Comparison of ENCODE assay signal across 17 cellular contexts in genomic region chr12:118327381-118327780, GRCh38. TPM values are rescaled to one million over a fixed set of nuclear protein-coding genes. Genes with fewer than 3 reads are reported as not detected.
DNase-seq lines count a peak whose midpoint lies in the region; FAIRE-seq and TF ChIP-seq lines count a peak whose summit lies in the region.
"Had no signal": no experiment of that assay in that cellular context is flagged by ENCODE, and none has a peak within 500 bp of the region (broad histone marks: within the 10 kb centered on the region; RNA-seq: fewer than 3 reads in every experiment).

No MANE protein-coding gene starts in this region.

- H2AFZ ChIP-seq in Karpas-422 (ENCODE audit: low read length) (no peak overlapping the region), mesenchymal stem cell (ENCODE audit: low read depth, low read length) (no peak overlapping the region)
- H2AFZ ChIP-seq: PC-9 had no signal

- no peak overlapping the region for H3K23ac ChIP-seq in mesenchymal stem cell (ENCODE audit: low read length in 2 of 2)

- H3K79me1 ChIP-seq in mesenchymal stem cell (replicated peaks; ENCODE audit: low read length, poor library complexity, severe bottlenecking) = no peaks in the 10 kb centered on the region

- peaks cover 94% of the 10 kb centered on the region for H3K79me2 ChIP-seq in Karpas-422 (ENCODE audit: low read length)

- TF ChIP-seq CTCF in A673 (conservative IDR thresholded peaks at IDR 0.05; ENCODE audit: low read depth, low read length) = no peak
- TF ChIP-seq CTCF in uterus (IDR thresholded peaks at IDR 0.05) = no peak
- no peak for TF ChIP-seq CTCF in stomach (IDR thresholded peaks at IDR 0.05)

- no peak overlapping the region for H2AK5ac ChIP-seq in mesenchymal stem cell (ENCODE audit: low read length, severe bottlenecking)

- peak; percentile 14 for FAIRE-seq in colon (lab: Jason Lieb, UNC)

- no peaks in the 10 kb centered on the region for H4K20me1 ChIP-seq in Karpas-422 (ENCODE audit: insufficient read depth, low read depth, low read length)

- H3K9ac ChIP-seq in Karpas-422 (ENCODE audit: low read length) (no peak overlapping the region), mesenchymal stem cell (ENCODE audit: low read length) (peak overlapping the region; percentile 38)

- POLR2A ChIA-PET in A673 (lab: Charles Lee; ENCODE audit: low non-redundant PET) = no interaction called here

- BruUV-seq in A673 (replicated peaks; lab: Mats Ljungman, UMichigan) = no TSS peak

- no peak overlapping the region for H3K18ac ChIP-seq in mesenchymal stem cell (ENCODE audit: low read depth in 1 of 2, low read length in 2 of 2)

- no peak overlapping the region for H3K4ac ChIP-seq in mesenchymal stem cell (ENCODE audit: low read depth in 1 of 2, low read length in 2 of 2)

- H3K4me2 ChIP-seq in Karpas-422 (ENCODE audit: low read depth, low read length, poor library complexity, severe bottlenecking) = peak overlapping the region; percentile 12
- no peak overlapping the region for H3K4me2 ChIP-seq in mesenchymal stem cell (ENCODE audit: low read length, poor library complexity, severe bottlenecking)
- H3K4me2 ChIP-seq: PC-9 had no signal

- no peaks in the 10 kb centered on the region for H3K27me3 ChIP-seq in A673 (replicated peaks; ENCODE audit: insufficient read depth, low read depth, low read length, poor library complexity)
- no peaks in the 10 kb centered on the region for H3K27me3 ChIP-seq in Karpas-422 (ENCODE audit: low read length)
- H3K27me3 ChIP-seq in mesenchymal stem cell (ENCODE audit: control insufficient read depth in 1 of 2, insufficient read depth in 1 of 2, low read length in 2 of 2) = no peaks in the 10 kb centered on the region
- H3K27me3 ChIP-seq in uterus = no peaks in the 10 kb centered on the region
- H3K27me3 ChIP-seq in stomach = no peaks in the 10 kb centered on the region
- H3K27me3 ChIP-seq: SJCRH30 had no signal

- TF ChIP-seq POLR2A in uterus (IDR thresholded peaks at IDR 0.05) = no peak
- no peak for TF ChIP-seq POLR2A in stomach (IDR thresholded peaks at IDR 0.05)

- H3K4me3 ChIP-seq in A673 (ENCODE audit: low read depth, low read length, poor library complexity, severe bottlenecking) = no peak overlapping the region
- H3K4me3 ChIP-seq in Karpas-422 (ENCODE audit: low read length) = no peak overlapping the region
- H3K4me3 ChIP-seq in mesenchymal stem cell (ENCODE audit: insufficient read depth in 1 of 2, low read depth in 1 of 2, low read length in 2 of 2) = no peak overlapping the region
- no peak overlapping the region for H3K4me3 ChIP-seq in uterus
- H3K4me3 ChIP-seq in stomach = no peak overlapping the region
- H3K4me3 ChIP-seq: PC-9, SJCRH30 had no signal

- H2BK12ac ChIP-seq in mesenchymal stem cell (ENCODE audit: low read length in 2 of 2) = no peak overlapping the region

- no peak overlapping the region for H4K8ac ChIP-seq in mesenchymal stem cell (ENCODE audit: low read length)

- H2BK5ac ChIP-seq in mesenchymal stem cell (ENCODE audit: low read depth, low read length, poor library complexity, severe bottlenecking) = no peak overlapping the region

- no peak overlapping the region for H2BK120ac ChIP-seq in mesenchymal stem cell (ENCODE audit: low read depth, low read length)

- no peak overlapping the region for H4K91ac ChIP-seq in mesenchymal stem cell (ENCODE audit: low read length)

- H3K9me2 ChIP-seq in Karpas-422 (replicated peaks; ENCODE audit: insufficient read depth, low read length) = no peaks in the 10 kb centered on the region

- CTCF ChIA-PET in A673 (lab: Charles Lee) = no interaction called here

- intact Hi-C loops in A673 (cut with micrococcal nuclease; ENCODE audit: unreplicated experiment) (no loop called here), uterus (cut with DNase I; ENCODE audit: low total_unique reads) (no loop called here), stomach (cut with DNase I; ENCODE audit: low total_unique reads) (no loop called here)

- H3K36me3 ChIP-seq in A673 (ENCODE audit: insufficient read depth, low read length, poor library complexity, severe bottlenecking) (peaks cover 4% of the 10 kb centered on the region), Karpas-422 (ENCODE audit: insufficient read depth, low read length) (peaks cover 14% of the 10 kb centered on the region; the same call in 1 of the 2 replicates), mesenchymal stem cell (ENCODE audit: control insufficient read depth in 1 of 2, insufficient read depth in 2 of 2, low read depth in 1 of 2, low read length in 2 of 2) (peaks cover 0 to 3% of the 10 kb centered on the region in 2 experiments), uterus (no peaks in the 10 kb centered on the region), stomach (no peaks in the 10 kb centered on the region)
- H3K36me3 ChIP-seq: SJCRH30 had no signal

- no peak overlapping the region for H2BK15ac ChIP-seq in mesenchymal stem cell (ENCODE audit: low read depth, poor library complexity, severe bottlenecking)

- peak overlapping the region; percentile 70 for H3K27ac ChIP-seq in A673 (ENCODE audit: low read depth, low read length, poor library complexity, severe bottlenecking)
- peak overlapping the region; percentile 48; the same call in 1 of the 2 replicates for H3K27ac ChIP-seq in Karpas-422 (ENCODE audit: low read length)
- no peak overlapping the region for H3K27ac ChIP-seq in mesenchymal stem cell (ENCODE audit: low read length, poor library complexity, severe bottlenecking)
- no peak overlapping the region for H3K27ac ChIP-seq in uterus
- no peak overlapping the region for H3K27ac ChIP-seq in stomach
- H3K27ac ChIP-seq: C4-2B, PC-9, SJCRH30 had no signal

- no peak for TF ChIP-seq EP300 in stomach (IDR thresholded peaks at IDR 0.05)

- DNase-seq in A673 (ENCODE audit: low spot score) (peak; percentile 51), Karpas-422 (no peak), mesenchymal stem cell (no peak), GM19240 (ENCODE audit: insufficient read length, low spot score) (no peak), uterus (no peak), stomach (no peak), NCI-H526 (lab: John Stamatoyannopoulos, UW) (no peak)
- DNase-seq: H7, NCI-H1417 treated with DMSO at 0.1 percent for 48 hours, NCI-H2029 treated with DMSO at 0.1 percent for 48 hours, NCI-H2171 treated with DMSO at 0.1 percent for 48 hours, NCI-H510A, NCI-H82, PC-9, SJCRH30 had no signal

- H3K14ac ChIP-seq in mesenchymal stem cell (ENCODE audit: low read length in 2 of 2) = no peak overlapping the region

- H3K9me3 ChIP-seq in A673 (ENCODE audit: low read depth, low read length, poor library complexity, severe bottlenecking) = no peaks in the 10 kb centered on the region
- H3K9me3 ChIP-seq in Karpas-422 (ENCODE audit: low read length) = no peaks in the 10 kb centered on the region
- H3K9me3 ChIP-seq in mesenchymal stem cell (ENCODE audit: control insufficient read depth, low read length) = no peaks in the 10 kb centered on the region
- no peaks in the 10 kb centered on the region for H3K9me3 ChIP-seq in uterus
- no peaks in the 10 kb centered on the region for H3K9me3 ChIP-seq in stomach
- H3K9me3 ChIP-seq: SJCRH30 had no signal

- H3K4me1 ChIP-seq in A673 (ENCODE audit: insufficient read depth, low read length, poor library complexity, severe bottlenecking) (peaks cover 70% of the 10 kb centered on the region), Karpas-422 (ENCODE audit: low read length) (peaks cover 73% of the 10 kb centered on the region), mesenchymal stem cell (ENCODE audit: control insufficient read depth, insufficient read depth, low read depth, low read length) (no peaks in the 10 kb centered on the region), uterus (peaks cover 0 to 4% of the 10 kb centered on the region in 2 donors), stomach (peaks cover 0 to 36% (median 19%) of the 10 kb centered on the region in 4 donors)
- H3K4me1 ChIP-seq: SJCRH30 had no signal

RNA-seq across cellular contexts. Expression of gene TAOK3, which starts 45.3 kb away (rescaled TPM):
- 46.6 and 48.9 TPM in 2 replicates for total RNA-seq in A673 (2021)
- total RNA-seq in Karpas-422 (2014; rRNA removed; shearing (Covaris generic); ENCODE audit: low replicate concordance) = 86.7 and 88.4 TPM in 2 replicates
- 31.9 TPM for polyA plus RNA-seq in mesenchymal stem cell (2013, experiment 1 of 2)
- 31.5 TPM for polyA plus RNA-seq in mesenchymal stem cell (2013, experiment 2 of 2)
- 10 to 100 TPM; 14.9 to 35.1 (median 24.8) TPM for total RNA-seq in uterus
- total RNA-seq in stomach = 100 to 1,000 TPM in 1 of 5 donors, 10 to 100 TPM in 4; 14.2 to 131 (median 49.4) TPM
- 10 to 100 TPM in 2 of 3 donors, 1 to 10 TPM in 1; 7.5 to 12.3 (median 11.6) TPM for polyA plus RNA-seq in stomach

RNA-seq across cellular contexts. Expression of gene SUDS3, which starts 49.0 kb away (rescaled TPM):
- total RNA-seq in A673 (2021) = 47.8 and 50.0 TPM in 2 replicates
- 41.5 and 55.0 TPM in 2 replicates for total RNA-seq in Karpas-422 (2014; rRNA removed; shearing (Covaris generic); ENCODE audit: low replicate concordance)
- 19.3 TPM for polyA plus RNA-seq in mesenchymal stem cell (2013, experiment 1 of 2)
- 19.4 TPM for polyA plus RNA-seq in mesenchymal stem cell (2013, experiment 2 of 2)
- total RNA-seq in uterus = 10 to 100 TPM; 22.4 to 74.3 (median 30.7) TPM
- 100 to 1,000 TPM in 1 of 5 donors, 10 to 100 TPM in 4; 22.6 to 122 (median 71.8) TPM for total RNA-seq in stomach
- polyA plus RNA-seq in stomach = 10 to 100 TPM; 10.8 to 15.4 (median 11.5) TPM

Comparison
In these comparisons a context has a peak if more than half of its experiments do, and no peak if none do; other contexts are left out.
1. H3K27ac ChIP-seq: peak in A673 (single experiment) and Karpas-422 (single experiment); none in mesenchymal stem cell (single experiment), uterus (0 of 2) and stomach (0 of 5).